In the genomic region with DNA sequence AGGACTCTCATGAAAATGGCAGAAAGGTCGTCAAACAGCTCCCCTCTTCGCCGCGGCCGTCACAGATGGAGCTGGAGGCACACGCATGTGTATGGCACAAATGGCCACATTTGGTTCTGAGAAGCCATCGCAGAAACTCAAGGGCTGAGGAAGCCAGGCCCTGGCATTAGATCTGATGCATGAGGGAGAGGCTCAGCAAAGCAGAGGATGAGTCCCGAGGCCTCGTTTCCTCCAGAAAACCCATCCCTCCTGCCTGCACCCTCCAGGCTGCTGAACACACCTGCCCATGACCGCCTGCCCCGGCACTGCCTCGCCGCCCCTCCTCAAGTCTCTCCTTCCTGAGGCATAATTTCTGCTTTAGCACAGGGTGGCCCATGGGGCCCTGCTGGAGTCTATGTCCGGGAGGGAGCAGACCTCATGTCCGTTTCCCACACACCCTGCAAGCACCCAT, we compare ENCODE assay signal across 20 cellular contexts.
DNase-seq lines count a peak whose midpoint lies in the region; ATAC-seq, FAIRE-seq and TF ChIP-seq lines count a peak whose summit lies in the region.
"Had no signal": no experiment of that assay in that cellular context is flagged by ENCODE, and none has a peak within 500 bp of the region (broad histone marks: within the 10 kb centered on the region; RNA-seq: fewer than 3 reads in every experiment).

No MANE protein-coding gene starts in this region.

- H3K27me3 ChIP-seq in left ventricle myocardium inferior (ENCODE audit: low read depth) (no peaks in the 10 kb centered on the region), vagina (no peaks in the 10 kb centered on the region)

- H3K9me3 ChIP-seq in left ventricle myocardium inferior (replicated peaks) (no peaks in the 10 kb centered on the region), kidney (ENCODE audit: control insufficient read depth in 1 of 2, low read length in 2 of 2) (no peaks in the 10 kb centered on the region), vagina (no peaks in the 10 kb centered on the region)
- H3K9me3 ChIP-seq: HAP-1, left lung had no signal

- H3K36me3 ChIP-seq in left ventricle myocardium inferior = no peaks in the 10 kb centered on the region
- H3K36me3 ChIP-seq in kidney (ENCODE audit: control insufficient read depth in 1 of 2, insufficient read depth in 2 of 2, low read length in 2 of 2) = no peaks in the 10 kb centered on the region
- no peaks in the 10 kb centered on the region for H3K36me3 ChIP-seq in vagina
- H3K36me3 ChIP-seq: HAP-1, left lung had no signal

- H3K27ac ChIP-seq in left ventricle myocardium inferior (replicated peaks) (peak overlapping the region; percentile 82), kidney (ENCODE audit: low read depth in 2 of 2, low read length in 2 of 2) (no peak overlapping the region), vagina (peak overlapping the region; percentile 83)

- no peak for FAIRE-seq in kidney (lab: Jason Lieb, UNC)
- FAIRE-seq: GM12892, small intestine had no signal

- H3K9ac ChIP-seq in kidney (ENCODE audit: low read length in 2 of 2) = no peak overlapping the region

- ATAC-seq in Right ventricle myocardium inferior (no peak), sciatic nerve (no peak)
- ATAC-seq: T-helper 17 cell had no signal

- TF ChIP-seq POLR2A in vagina (IDR thresholded peaks at IDR 0.05) = no peak

- TF ChIP-seq CTCF in left ventricle myocardium inferior (IDR thresholded peaks at IDR 0.05; ENCODE audit: borderline replicate concordance) (no peak), kidney (IDR thresholded peaks at IDR 0.05; ENCODE audit: borderline replicate concordance, extremely low read depth, insufficient read depth) (no peak), vagina (IDR thresholded peaks at IDR 0.05) (no peak), GM10266 (IDR thresholded peaks at IDR 0.05; ENCODE audit: control insufficient read depth, insufficient read depth, low read depth, missing control alignments) (no peak)

- intact Hi-C loops in left ventricle myocardium inferior (cut with micrococcal nuclease) = no loop called here
- intact Hi-C loops in Right ventricle myocardium inferior (cut with DNase I) = no loop called here
- intact Hi-C loops in kidney (cut with DNase I) = no loop called here
- intact Hi-C loops in sciatic nerve (cut with DNase I) = no loop called here
- intact Hi-C loops in vagina (cut with DNase I) = no loop called here

- DNase-seq in left ventricle myocardium inferior = no peak
- DNase-seq in Right ventricle myocardium inferior (ENCODE audit: missing footprints) = no peak
- peak; percentile 68 for DNase-seq in kidney
- peak; percentile 47 for DNase-seq in sciatic nerve (ENCODE audit: low spot score)
- no peak for DNase-seq in vagina (ENCODE audit: extremely low spot score in 2 of 2)
- no peak for DNase-seq in DMS 273 treated with DMSO at 0.1 percent for 48 hours (lab: John Stamatoyannopoulos, UW)
- DNase-seq in SIG-M5 treated with dmso at 0.1 percent for 504 hours (lab: John Stamatoyannopoulos, UW; ENCODE audit: unreplicated experiment) = no peak
- DNase-seq in GM10266 (ENCODE audit: extremely low spot score) = no peak
- DNase-seq: activated CD4-positive, alpha-beta T cell treated with anti-CD3 and anti-CD28 coated beads, Interleukin-2, amount 50 U/mL, for 48 hours; cortex of kidney; foreskin melanocyte; NCI-H1417; NCI-H2107; NCI-H524; SHP77 treated with DMSO at 0.1 percent for 48 hours; small intestine; T-helper 17 cell had no signal

- H3K4me3 ChIP-seq in left ventricle myocardium inferior = no peak overlapping the region
- H3K4me3 ChIP-seq in kidney (ENCODE audit: low read length in 2 of 2) = no peak overlapping the region
- no peak overlapping the region for H3K4me3 ChIP-seq in vagina
- H3K4me3 ChIP-seq: HAP-1, left lung had no signal

- H3K4me1 ChIP-seq in left ventricle myocardium inferior (peaks cover 36% of the 10 kb centered on the region), kidney (ENCODE audit: control insufficient read depth in 1 of 2, insufficient read depth in 1 of 2, low read depth in 1 of 2, low read length in 2 of 2) (no peaks in the 10 kb centered on the region), vagina (peaks cover 28% of the 10 kb centered on the region)
- H3K4me1 ChIP-seq: HAP-1 had no signal

Comparison
In these comparisons a context has a peak if more than half of its experiments do, and no peak if none do; other contexts are left out.
1. DNase-seq: peak in kidney (single experiment) and sciatic nerve (single experiment); none in left ventricle myocardium inferior (single experiment), Right ventricle myocardium inferior (single experiment), vagina (0 of 2), DMS 273 treated with DMSO at 0.1 percent for 48 hours (single experiment), SIG-M5 treated with dmso at 0.1 percent for 504 hours (single experiment) and GM10266 (single experiment).
2. H3K27ac ChIP-seq: peak in left ventricle myocardium inferior (single experiment) and vagina (single experiment); none in kidney (0 of 2).